ENCODE assay signal across 18 cellular contexts in genomic region chr6:21321076-21321475, GRCh38.
"Had no signal": no experiment of that assay in that cellular context is flagged by ENCODE, and none has a peak within 500 bp of the region (broad histone marks: within the 10 kb centered on the region; RNA-seq: fewer than 3 reads in every experiment).

No MANE protein-coding gene starts in this region.

- FAIRE-seq: frontal cortex, keratinocyte had no signal

- H3K4me3 Mint-ChIP-seq: activated CD4-positive, alpha-beta T cell treated with anti-CD3 and anti-CD28 coated beads, Interleukin-2, amount 10 ng/mL, durations not matched to agents 24 days and 14 days; activated CD8-positive, alpha-beta T cell treated with anti-CD3 and anti-CD28 coated beads for 36 hours; activated naive CD4-positive, alpha-beta T cell treated with anti-CD3 and anti-CD28 coated beads for 36 hours; activated T-cell treated with anti-CD3 and anti-CD28 coated beads, Interleukin-2, amount 50 U/mL, for 24 hours; effector memory CD8-positive, alpha-beta T cell; nephron progenitor cell; type B pancreatic cell had no signal

- H3K27me3 Mint-ChIP-seq: activated CD4-positive, alpha-beta T cell treated with anti-CD3 and anti-CD28 coated beads, Interleukin-2, amount 10 ng/mL, durations not matched to agents 24 days and 14 days; activated T-cell treated with anti-CD3 and anti-CD28 coated beads, Interleukin-2, amount 50 U/mL, for 24 hours; effector memory CD8-positive, alpha-beta T cell; progenitor cell of endocrine pancreas; type B pancreatic cell had no signal

- H3K36me3 ChIP-seq: left lung, right atrium auricular region, stomach had no signal

- H3K27ac Mint-ChIP-seq: activated CD4-positive, alpha-beta T cell treated with anti-CD3 and anti-CD28 coated beads, Interleukin-2, amount 10 ng/mL, durations not matched to agents 24 days and 14 days; activated CD8-positive, alpha-beta T cell treated with anti-CD3 and anti-CD28 coated beads for 36 hours; activated naive CD4-positive, alpha-beta T cell treated with anti-CD3 and anti-CD28 coated beads for 36 hours; activated T-cell treated with anti-CD3 and anti-CD28 coated beads, Interleukin-2, amount 50 U/mL, for 24 hours; effector memory CD8-positive, alpha-beta T cell; nephron progenitor cell; progenitor cell of endocrine pancreas; type B pancreatic cell had no signal

- H3K4me3 ChIP-seq: body of pancreas, left lung, right atrium auricular region, skin epidermis, stomach had no signal

- DNase-seq: activated CD4-positive, alpha-beta T cell treated with anti-CD3 and anti-CD28 coated beads, Interleukin-2, amount 10 ng/mL, durations not matched to agents 24 days and 14 days; activated CD8-positive, alpha-beta T cell treated with anti-CD3 and anti-CD28 coated beads for 36 hours; activated naive CD4-positive, alpha-beta T cell treated with anti-CD3 and anti-CD28 coated beads for 36 hours; activated T-cell treated with anti-CD3 and anti-CD28 coated beads, Interleukin-2, amount 50 U/mL, for 24 hours; body of pancreas; caudate nucleus; effector memory CD8-positive, alpha-beta T cell; hypothalamus; left lung; midbrain; nephron progenitor cell; stomach had no signal

- ATAC-seq: activated CD8-positive, alpha-beta T cell treated with anti-CD3 and anti-CD28 coated beads for 36 hours; body of pancreas; effector memory CD8-positive, alpha-beta T cell; left lung had no signal

- H3K36me3 Mint-ChIP-seq: type B pancreatic cell had no signal

- H3K27ac ChIP-seq: body of pancreas, left lung, right atrium auricular region, skin epidermis, stomach had no signal

- H3K27me3 ChIP-seq: body of pancreas, left lung, right atrium auricular region, stomach had no signal

- H3K4me1 ChIP-seq: body of pancreas, left lung, right atrium auricular region, stomach had no signal

- H3K4me1 Mint-ChIP-seq: activated CD4-positive, alpha-beta T cell treated with anti-CD3 and anti-CD28 coated beads, Interleukin-2, amount 10 ng/mL, durations not matched to agents 24 days and 14 days had no signal

- H3K9me3 ChIP-seq: body of pancreas, right atrium auricular region had no signal
